ENCODE assay signal across 1 cellular context in the genomic region with DNA sequence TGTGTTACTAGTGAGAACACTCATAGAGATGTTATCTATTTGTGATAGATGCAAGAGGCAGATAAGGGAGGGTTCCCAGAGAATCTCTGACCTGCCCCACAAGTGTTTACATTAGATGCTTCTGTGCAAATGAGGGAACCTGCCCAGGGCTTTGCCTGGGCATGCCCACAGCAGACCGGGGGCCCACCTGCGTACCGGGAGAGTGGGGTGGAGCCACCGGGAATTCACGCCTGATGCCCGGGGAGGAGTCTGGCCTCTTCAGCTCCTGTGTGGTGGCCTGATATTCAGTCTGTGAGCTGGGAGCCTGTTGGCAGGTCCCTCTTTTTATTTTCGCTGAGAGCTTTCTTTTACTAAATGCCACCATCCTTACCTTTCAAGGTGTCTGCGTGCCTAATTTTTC.
TF ChIP-seq lines count a peak whose summit lies in the region.

No MANE protein-coding gene starts in this region.

TF ChIP-seq in HepG2, 621 proteins besides CTCF, POLR2A, EP300 and RAD21 (continued from another document and continues in another):
- TF ChIP-seq ZFP91 (CRISPR knock-in tag; IDR thresholded peaks at IDR 0.05; ENCODE audit: borderline replicate concordance): no peak
- peak; percentile 86 for TF ChIP-seq DRAP1 (CRISPR knock-in tag; IDR thresholded peaks at IDR 0.05)
- no peak for TF ChIP-seq ZMAT5 (CRISPR knock-in tag; IDR thresholded peaks at IDR 0.05; ENCODE audit: borderline replicate concordance, low read depth)
- no peak for TF ChIP-seq ZNF224 (CRISPR knock-in tag; IDR thresholded peaks at IDR 0.05)
- TF ChIP-seq, protein P1, sequence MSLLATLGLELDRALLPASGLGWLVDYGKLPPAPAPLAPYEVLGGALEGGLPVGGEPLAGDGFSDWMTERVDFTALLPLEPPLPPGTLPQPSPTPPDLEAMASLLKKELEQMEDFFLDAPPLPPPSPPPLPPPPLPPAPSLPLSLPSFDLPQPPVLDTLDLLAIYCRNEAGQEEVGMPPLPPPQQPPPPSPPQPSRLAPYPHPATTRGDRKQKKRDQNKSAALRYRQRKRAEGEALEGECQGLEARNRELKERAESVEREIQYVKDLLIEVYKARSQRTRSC (CRISPR knock-in tag; IDR thresholded peaks at IDR 0.05; ENCODE audit: low read depth): no peak
- peak; percentile 74 for TF ChIP-seq ISL2 (CRISPR knock-in tag; IDR thresholded peaks at IDR 0.05)
- TF ChIP-seq KDM4B (CRISPR knock-in tag; IDR thresholded peaks at IDR 0.05): peak; percentile 81; the same call in 1 of the 2 replicates
- TF ChIP-seq ZNF337 (CRISPR knock-in tag; IDR thresholded peaks at IDR 0.05; ENCODE audit: borderline replicate concordance, low read depth): no peak
- TF ChIP-seq EHMT2 (IDR thresholded peaks at IDR 0.05; ENCODE audit: borderline replicate concordance, low read depth, low read length): no peak
- TF ChIP-seq ZNF691 (CRISPR knock-in tag; IDR thresholded peaks at IDR 0.05; ENCODE audit: borderline replicate concordance, low read depth): no peak
- no peak for TF ChIP-seq ZUFSP (CRISPR knock-in tag; IDR thresholded peaks at IDR 0.05; ENCODE audit: borderline replicate concordance)
- no peak for TF ChIP-seq PTBP1 (IDR thresholded peaks at IDR 0.05; ENCODE audit: low read depth, low read length, poor library complexity, severe bottlenecking)
- peak; percentile 82; the same call in 1 of the 2 replicates for TF ChIP-seq TBX2 (CRISPR knock-in tag; IDR thresholded peaks at IDR 0.05; ENCODE audit: borderline replicate concordance)
- no peak for TF ChIP-seq NR0B2 (CRISPR knock-in tag; IDR thresholded peaks at IDR 0.05)
- no peak for TF ChIP-seq PLRG1 (conservative IDR thresholded peaks at IDR 0.05)
- TF ChIP-seq, protein P2, sequence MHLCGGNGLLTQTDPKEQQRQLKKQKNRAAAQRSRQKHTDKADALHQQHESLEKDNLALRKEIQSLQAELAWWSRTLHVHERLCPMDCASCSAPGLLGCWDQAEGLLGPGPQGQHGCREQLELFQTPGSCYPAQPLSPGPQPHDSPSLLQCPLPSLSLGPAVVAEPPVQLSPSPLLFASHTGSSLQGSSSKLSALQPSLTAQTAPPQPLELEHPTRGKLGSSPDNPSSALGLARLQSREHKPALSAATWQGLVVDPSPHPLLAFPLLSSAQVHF (CRISPR knock-in tag; IDR thresholded peaks at IDR 0.05): no peak
- TF ChIP-seq SNAPC2 (CRISPR knock-in tag; IDR thresholded peaks at IDR 0.05): no peak
- TF ChIP-seq, protein P3, sequence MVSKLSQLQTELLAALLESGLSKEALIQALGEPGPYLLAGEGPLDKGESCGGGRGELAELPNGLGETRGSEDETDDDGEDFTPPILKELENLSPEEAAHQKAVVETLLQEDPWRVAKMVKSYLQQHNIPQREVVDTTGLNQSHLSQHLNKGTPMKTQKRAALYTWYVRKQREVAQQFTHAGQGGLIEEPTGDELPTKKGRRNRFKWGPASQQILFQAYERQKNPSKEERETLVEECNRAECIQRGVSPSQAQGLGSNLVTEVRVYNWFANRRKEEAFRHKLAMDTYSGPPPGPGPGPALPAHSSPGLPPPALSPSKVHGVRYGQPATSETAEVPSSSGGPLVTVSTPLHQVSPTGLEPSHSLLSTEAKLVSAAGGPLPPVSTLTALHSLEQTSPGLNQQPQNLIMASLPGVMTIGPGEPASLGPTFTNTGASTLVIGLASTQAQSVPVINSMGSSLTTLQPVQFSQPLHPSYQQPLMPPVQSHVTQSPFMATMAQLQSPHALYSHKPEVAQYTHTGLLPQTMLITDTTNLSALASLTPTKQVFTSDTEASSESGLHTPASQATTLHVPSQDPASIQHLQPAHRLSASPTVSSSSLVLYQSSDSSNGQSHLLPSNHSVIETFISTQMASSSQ (IDR thresholded peaks at IDR 0.05; ENCODE audit: low read depth): no peak
- TF ChIP-seq, protein P3 (CRISPR knock-in tag; IDR thresholded peaks at IDR 0.05; ENCODE audit: borderline replicate concordance): no peak
- TF ChIP-seq ZSCAN20 (CRISPR knock-in tag; IDR thresholded peaks at IDR 0.05; ENCODE audit: borderline replicate concordance): no peak
- 0 out of 2 replicates have a peak, but pooled peaks have one; percentile 29 for TF ChIP-seq KLF9 (CRISPR knock-in tag; IDR thresholded peaks at IDR 0.05; ENCODE audit: low read depth)
- no peak for TF ChIP-seq ZSCAN30 (CRISPR knock-in tag; IDR thresholded peaks at IDR 0.05)
- no peak for TF ChIP-seq TCF7 (IDR thresholded peaks at IDR 0.05; ENCODE audit: low read depth)
- TF ChIP-seq ZNF878 (CRISPR knock-in tag; IDR thresholded peaks at IDR 0.05): 0 out of 2 replicates have a peak, but pooled peaks have one; percentile 21
- no peak for TF ChIP-seq ZNF768 (CRISPR knock-in tag; IDR thresholded peaks at IDR 0.05)
- TF ChIP-seq MED1 (CRISPR knock-in tag; IDR thresholded peaks at IDR 0.05): peak; percentile 86
- no peak for TF ChIP-seq ZNF670 (CRISPR knock-in tag; IDR thresholded peaks at IDR 0.05; ENCODE audit: borderline replicate concordance)
- no peak for TF ChIP-seq ZNF460 (CRISPR knock-in tag; IDR thresholded peaks at IDR 0.05; ENCODE audit: borderline replicate concordance)
- no peak for TF ChIP-seq ZNF296 (CRISPR knock-in tag; conservative IDR thresholded peaks at IDR 0.05)
- no peak for TF ChIP-seq KDM6A (CRISPR knock-in tag; IDR thresholded peaks at IDR 0.05; ENCODE audit: low read depth)
- TF ChIP-seq POGZ (CRISPR knock-in tag; IDR thresholded peaks at IDR 0.05): peak; percentile 62; the same call in 1 of the 2 replicates
- 0 out of 2 replicates have a peak, but pooled peaks have one; percentile 43 for TF ChIP-seq ZSCAN31 (CRISPR knock-in tag; IDR thresholded peaks at IDR 0.05; ENCODE audit: low read depth)
- no peak for TF ChIP-seq MTF2 (CRISPR knock-in tag; IDR thresholded peaks at IDR 0.05; ENCODE audit: borderline replicate concordance)
- TF ChIP-seq TOE1 (CRISPR knock-in tag; IDR thresholded peaks at IDR 0.05): no peak
- no peak for TF ChIP-seq CENPT (CRISPR knock-in tag; IDR thresholded peaks at IDR 0.05; ENCODE audit: low read depth)
- TF ChIP-seq SRY (CRISPR knock-in tag; IDR thresholded peaks at IDR 0.05): no peak
- peak in 1 of 2 experiments; percentile 86; a peak in 2 of 4 replicates for TF ChIP-seq KLF16 (CRISPR knock-in tag; IDR thresholded peaks at IDR 0.05)
- TF ChIP-seq PHB2 (IDR thresholded peaks at IDR 0.05; ENCODE audit: partially characterized antibody): no peak
- TF ChIP-seq ZNF512 (CRISPR knock-in tag; IDR thresholded peaks at IDR 0.05): no peak
- no peak for TF ChIP-seq FOXC1 (CRISPR knock-in tag; IDR thresholded peaks at IDR 0.05; ENCODE audit: borderline replicate concordance)
- no peak for TF ChIP-seq GRHL1 (CRISPR knock-in tag; conservative IDR thresholded peaks at IDR 0.05)
- TF ChIP-seq ISX (CRISPR knock-in tag; conservative IDR thresholded peaks at IDR 0.05): no peak
- TF ChIP-seq JARID2 (CRISPR knock-in tag; IDR thresholded peaks at IDR 0.05; ENCODE audit: insufficient replicate concordance): no peak
- TF ChIP-seq ZNF598 (CRISPR knock-in tag; IDR thresholded peaks at IDR 0.05; ENCODE audit: borderline replicate concordance): 0 out of 2 replicates have a peak, but pooled peaks have one; percentile 56
- TF ChIP-seq, protein P4, sequence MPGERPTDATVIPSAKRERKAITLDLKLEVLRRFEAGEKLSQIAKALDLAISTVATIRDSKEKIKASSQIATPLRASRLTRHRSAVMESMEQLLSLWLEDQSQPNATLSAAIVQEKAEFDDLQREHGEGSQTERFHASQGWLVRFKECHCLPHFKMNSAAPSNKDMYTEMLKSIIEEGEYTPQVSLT (CRISPR knock-in tag; IDR thresholded peaks at IDR 0.05; ENCODE audit: borderline replicate concordance, low read depth): no peak
- TF ChIP-seq ARID2 (CRISPR knock-in tag; IDR thresholded peaks at IDR 0.05; ENCODE audit: borderline replicate concordance): peak; percentile 35; the same call in 1 of the 2 replicates
- TF ChIP-seq RFXAP (CRISPR knock-in tag; IDR thresholded peaks at IDR 0.05; ENCODE audit: borderline replicate concordance): no peak
- TF ChIP-seq ZNF546 (CRISPR knock-in tag; conservative IDR thresholded peaks at IDR 0.05): no peak
- TF ChIP-seq SP1 (IDR thresholded peaks at IDR 0.05): no peak
- peak; percentile 55; the same call in 1 of the 2 replicates for TF ChIP-seq SP1 (CRISPR knock-in tag; IDR thresholded peaks at IDR 0.05)
- TF ChIP-seq NFIB (CRISPR knock-in tag; IDR thresholded peaks at IDR 0.05; ENCODE audit: borderline replicate concordance): no peak
- no peak for TF ChIP-seq ZNF782 (CRISPR knock-in tag; IDR thresholded peaks at IDR 0.05; ENCODE audit: borderline replicate concordance)
- TF ChIP-seq FOSL2 (CRISPR knock-in tag; IDR thresholded peaks at IDR 0.05): peak; percentile 53
- no peak for TF ChIP-seq ZNF432 (CRISPR knock-in tag; IDR thresholded peaks at IDR 0.05; ENCODE audit: borderline replicate concordance)
- no peak; the same call in 1 of the 2 replicates for TF ChIP-seq SP4 (CRISPR knock-in tag; IDR thresholded peaks at IDR 0.05)
